ENCODE assay signal across 15 cellular contexts in genomic region chr1:174956976-174957375, GRCh38.
"Had no signal": no experiment of that assay in that cellular context is flagged by ENCODE, and none has a peak within 500 bp of the region (broad histone marks: within the 10 kb centered on the region; RNA-seq: fewer than 3 reads in every experiment).

No MANE protein-coding gene starts in this region.

- H3K79me2 ChIP-seq: hepatocyte had no signal

- H3K27me3 ChIP-seq: hepatocyte, neutrophil had no signal

- FAIRE-seq: kidney had no signal

- ATAC-seq: left ventricle myocardium superior had no signal

- H3K36me3 ChIP-seq: neutrophil had no signal

- H3K27ac ChIP-seq: hepatocyte had no signal

- H3K27me3 Mint-ChIP-seq: activated naive CD8-positive, alpha-beta T cell; brain had no signal

- H2AFZ ChIP-seq: hepatocyte had no signal

- H3K36me3 Mint-ChIP-seq: activated naive CD8-positive, alpha-beta T cell had no signal

- H3K9me3 ChIP-seq: neutrophil had no signal

- H3K27ac Mint-ChIP-seq: endodermal cell; T-helper 2 cell treated with Interferon-gamma antibody and Interleukin-4, amounts not matched to agents 5 μg/mL and 100 μg/mL, for 36 hours had no signal

- DNase-seq: activated CD4-positive, alpha-beta T cell treated with anti-CD3 and anti-CD28 coated beads for 1 hour; activated T-cell treated with anti-CD3 and anti-CD28 coated beads for 4 hours; amygdala; dermis blood vessel endothelial cell; endodermal cell; kidney; left ventricle myocardium superior; retina; stimulated activated CD4-positive, alpha-beta T cell treated with anti-CD3 and anti-CD28 coated beads, Interleukin-4, amount 100 ng/mL, for 24 hours had no signal

- H3K4me2 ChIP-seq: hepatocyte had no signal

- H3K4me3 ChIP-seq: hepatocyte had no signal

- H3K9me3 Mint-ChIP-seq: activated T-helper 2 cell treated with anti-CD3 and anti-CD28 coated beads, Interferon-gamma antibody, Interleukin-2, Interleukin-4, amounts not matched to agents 10 μg/mL and 5 μg/mL and 100 μg/mL, durations not matched to agents 14 hours and 24 hours and 36 hours; brain; endodermal cell; T-helper 2 cell treated with Interferon-gamma antibody and Interleukin-4, amounts not matched to agents 5 μg/mL and 100 μg/mL, for 36 hours had no signal

- H3K4me3 Mint-ChIP-seq: activated naive CD8-positive, alpha-beta T cell; brain; endodermal cell had no signal
